ENCODE assay signal across 1 cellular context in the genomic region with DNA sequence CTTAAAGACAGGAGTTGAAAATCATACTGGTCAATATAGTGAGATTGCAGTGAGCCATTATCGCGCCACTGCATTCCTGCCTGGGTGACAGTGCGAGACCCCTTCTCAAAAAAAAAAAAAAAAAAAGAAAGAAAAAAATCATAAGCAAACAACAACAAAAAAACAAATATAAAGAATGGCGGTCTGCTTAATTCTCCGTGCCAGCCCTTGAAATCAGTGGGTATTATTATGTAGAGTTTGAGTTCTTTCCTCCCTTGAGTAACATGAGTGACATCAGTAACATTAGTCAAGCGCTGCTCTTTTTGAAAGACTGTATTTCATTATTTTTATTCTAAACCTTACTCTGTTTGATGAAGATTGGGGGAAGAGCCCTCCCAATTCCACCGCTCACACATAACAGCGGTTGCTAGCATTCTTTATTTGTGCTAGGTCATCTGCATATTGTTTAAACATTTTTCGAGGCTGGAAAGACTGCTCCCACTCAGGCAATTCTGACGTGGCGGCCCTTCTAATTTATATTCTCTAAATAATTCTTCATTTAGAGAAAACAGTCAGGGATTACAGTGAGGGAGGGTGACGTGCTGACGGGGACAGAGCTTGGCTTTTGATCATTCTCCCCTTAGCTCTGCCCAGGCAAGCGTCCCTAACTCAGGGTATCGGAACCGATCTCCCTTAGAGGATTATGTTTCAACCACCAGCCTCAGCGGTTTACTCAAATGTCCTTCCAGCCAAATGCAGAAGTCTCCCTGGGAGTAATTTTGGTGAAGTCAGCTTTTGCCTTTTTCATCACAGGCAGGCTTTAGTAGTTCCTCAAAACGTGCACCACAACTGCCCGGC.
TF ChIP-seq lines count a peak whose summit lies in the region.

No MANE protein-coding gene starts in this region.

TF ChIP-seq in GM12878, 131 proteins besides CTCF, POLR2A, EP300 and RAD21:
- TF ChIP-seq YBX1 (IDR thresholded peaks at IDR 0.05) = no peak
- 0 out of 2 replicates have a peak, but pooled peaks have one; percentile 15 for TF ChIP-seq NFIC (IDR thresholded peaks at IDR 0.05; ENCODE audit: low read depth, low read length)
- TF ChIP-seq, protein P1, sequence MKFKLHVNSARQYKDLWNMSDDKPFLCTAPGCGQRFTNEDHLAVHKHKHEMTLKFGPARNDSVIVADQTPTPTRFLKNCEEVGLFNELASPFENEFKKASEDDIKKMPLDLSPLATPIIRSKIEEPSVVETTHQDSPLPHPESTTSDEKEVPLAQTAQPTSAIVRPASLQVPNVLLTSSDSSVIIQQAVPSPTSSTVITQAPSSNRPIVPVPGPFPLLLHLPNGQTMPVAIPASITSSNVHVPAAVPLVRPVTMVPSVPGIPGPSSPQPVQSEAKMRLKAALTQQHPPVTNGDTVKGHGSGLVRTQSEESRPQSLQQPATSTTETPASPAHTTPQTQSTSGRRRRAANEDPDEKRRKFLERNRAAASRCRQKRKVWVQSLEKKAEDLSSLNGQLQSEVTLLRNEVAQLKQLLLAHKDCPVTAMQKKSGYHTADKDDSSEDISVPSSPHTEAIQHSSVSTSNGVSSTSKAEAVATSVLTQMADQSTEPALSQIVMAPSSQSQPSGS (IDR thresholded peaks at IDR 0.05; ENCODE audit: low read length) = 0 out of 2 replicates have a peak, but pooled peaks have one; percentile 32
- no peak for TF ChIP-seq NRF1 (conservative IDR thresholded peaks at IDR 0.05; ENCODE audit: low read depth, low read length)
- TF ChIP-seq SMARCA5 (IDR thresholded peaks at IDR 0.05) = no peak
- peak; percentile 68; the same call in 1 of the 2 replicates for TF ChIP-seq SPI1 (IDR thresholded peaks at IDR 0.05; ENCODE audit: borderline replicate concordance, insufficient read depth, low read depth, low read length)
- TF ChIP-seq ESRRA (IDR thresholded peaks at IDR 0.05; ENCODE audit: low read length) = no peak
- peak in 1 of 2 experiments; percentile 31; a peak in 1 of 4 replicates for TF ChIP-seq IKZF2 (IDR thresholded peaks at IDR 0.05)
- no peak for TF ChIP-seq LARP7 (IDR thresholded peaks at IDR 0.05)
- TF ChIP-seq, protein P2, sequence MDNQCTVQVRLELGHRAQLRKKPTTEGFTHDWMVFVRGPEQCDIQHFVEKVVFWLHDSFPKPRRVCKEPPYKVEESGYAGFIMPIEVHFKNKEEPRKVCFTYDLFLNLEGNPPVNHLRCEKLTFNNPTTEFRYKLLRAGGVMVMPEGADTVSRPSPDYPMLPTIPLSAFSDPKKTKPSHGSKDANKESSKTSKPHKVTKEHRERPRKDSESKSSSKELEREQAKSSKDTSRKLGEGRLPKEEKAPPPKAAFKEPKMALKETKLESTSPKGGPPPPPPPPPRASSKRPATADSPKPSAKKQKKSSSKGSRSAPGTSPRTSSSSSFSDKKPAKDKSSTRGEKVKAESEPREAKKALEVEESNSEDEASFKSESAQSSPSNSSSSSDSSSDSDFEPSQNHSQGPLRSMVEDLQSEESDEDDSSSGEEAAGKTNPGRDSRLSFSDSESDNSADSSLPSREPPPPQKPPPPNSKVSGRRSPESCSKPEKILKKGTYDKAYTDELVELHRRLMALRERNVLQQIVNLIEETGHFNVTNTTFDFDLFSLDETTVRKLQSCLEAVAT (IDR thresholded peaks at IDR 0.05) = peak; percentile 51; the same call in 1 of the 2 replicates
- TF ChIP-seq PML (IDR thresholded peaks at IDR 0.05; ENCODE audit: low read length) = no peak; the same call in 1 of the 2 replicates
- TF ChIP-seq TCF12 (IDR thresholded peaks at IDR 0.05; ENCODE audit: low read depth, low read length) = no peak
- peak; percentile 29; the same call in 1 of the 2 replicates for TF ChIP-seq EED (IDR thresholded peaks at IDR 0.05; ENCODE audit: low read depth)
- no peak for TF ChIP-seq MTA3 (IDR thresholded peaks at IDR 0.05; ENCODE audit: borderline replicate concordance, low read length)
- TF ChIP-seq, protein P3, sequence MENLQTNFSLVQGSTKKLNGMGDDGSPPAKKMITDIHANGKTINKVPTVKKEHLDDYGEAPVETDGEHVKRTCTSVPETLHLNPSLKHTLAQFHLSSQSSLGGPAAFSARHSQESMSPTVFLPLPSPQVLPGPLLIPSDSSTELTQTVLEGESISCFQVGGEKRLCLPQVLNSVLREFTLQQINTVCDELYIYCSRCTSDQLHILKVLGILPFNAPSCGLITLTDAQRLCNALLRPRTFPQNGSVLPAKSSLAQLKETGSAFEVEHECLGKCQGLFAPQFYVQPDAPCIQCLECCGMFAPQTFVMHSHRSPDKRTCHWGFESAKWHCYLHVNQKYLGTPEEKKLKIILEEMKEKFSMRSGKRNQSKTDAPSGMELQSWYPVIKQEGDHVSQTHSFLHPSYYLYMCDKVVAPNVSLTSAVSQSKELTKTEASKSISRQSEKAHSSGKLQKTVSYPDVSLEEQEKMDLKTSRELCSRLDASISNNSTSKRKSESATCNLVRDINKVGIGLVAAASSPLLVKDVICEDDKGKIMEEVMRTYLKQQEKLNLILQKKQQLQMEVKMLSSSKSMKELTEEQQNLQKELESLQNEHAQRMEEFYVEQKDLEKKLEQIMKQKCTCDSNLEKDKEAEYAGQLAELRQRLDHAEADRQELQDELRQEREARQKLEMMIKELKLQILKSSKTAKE (IDR thresholded peaks at IDR 0.05; ENCODE audit: low read depth, poor library complexity, severe bottlenecking) = peak; percentile 70
